8 cellular contexts compared by ENCODE assay signal in the genomic region with DNA sequence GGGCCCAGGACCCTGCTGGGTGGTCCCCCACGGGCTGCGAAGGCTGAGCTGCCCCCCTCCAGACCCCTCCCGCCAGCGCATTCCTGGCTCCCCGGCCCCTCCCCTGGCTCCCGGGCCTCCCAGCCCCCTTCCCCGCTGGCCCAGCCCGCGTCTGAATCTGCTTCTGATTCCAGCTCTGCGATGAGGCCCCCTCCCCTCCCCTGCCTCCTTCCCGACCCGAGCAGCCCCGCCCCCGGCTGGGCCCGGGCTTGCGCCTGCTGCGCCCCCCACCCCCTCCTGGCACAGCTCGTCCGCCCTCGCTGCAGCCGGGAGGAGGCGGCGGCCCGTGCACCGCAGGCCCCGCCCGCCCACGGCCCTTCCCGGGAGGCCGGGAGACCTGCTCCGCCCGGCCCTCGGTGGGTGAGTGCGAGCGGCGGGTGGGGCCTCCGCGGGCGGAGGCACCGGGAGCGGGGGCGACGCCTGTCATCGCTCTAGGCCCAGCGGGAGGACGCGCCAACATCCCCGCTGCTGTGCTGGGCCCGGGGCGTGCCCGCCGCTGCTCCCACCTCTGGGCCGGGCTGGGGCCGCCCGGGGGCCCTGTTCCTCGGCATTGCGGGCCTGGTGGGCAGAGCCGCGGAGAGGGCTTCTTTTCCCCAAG. TPM values are rescaled to one million over a fixed set of nuclear protein-coding genes. Genes with fewer than 3 reads are reported as not detected.
A peak's percentile ranks its signal among the peaks of the same experiment; 100 is the strongest.
DNase-seq lines count a peak whose midpoint lies in the region; ATAC-seq and TF ChIP-seq lines count a peak whose summit lies in the region.

Gene NTN3, plus strand, starts transcription at position 282 of the 637 bp plus-strand sequence. CDS start 405 bp downstream, outside the sequence.

- H3K4me1 ChIP-seq in aorta (ENCODE audit: control insufficient read depth in 1 of 2, insufficient read depth in 2 of 2, low read length in 2 of 2) = no peaks in the 10 kb centered on the region

- no peak within 1 kb of the TSS for H3K27ac Mint-ChIP-seq in stimulated activated effector memory CD8-positive, alpha-beta T cell treated with anti-CD3 and anti-CD28 coated beads, Interleukin-12 subunit alpha, Interleukin-12 subunit beta, amount 100 ng/mL, for 72 hours

- DNase-seq in NCI-H748 (lab: John Stamatoyannopoulos, UW; ENCODE audit: unreplicated experiment) (peak; percentile 36), NCI-H748 treated with DMSO at 0.1 percent for 48 hours (lab: John Stamatoyannopoulos, UW) (no peak), NCI-H82 treated with DMSO at 0.1 percent for 48 hours (lab: John Stamatoyannopoulos, UW; ENCODE audit: unreplicated experiment) (peak; percentile 93), fibroblast of the aortic adventitia (ENCODE audit: low read depth) (no peak), aorta (no peak), NCI-H2029 (lab: John Stamatoyannopoulos, UW) (no peak)
- DNase-seq in stimulated activated effector memory CD8-positive, alpha-beta T cell treated with anti-CD3 and anti-CD28 coated beads, Interleukin-12 subunit alpha, Interleukin-12 subunit beta, amount 100 ng/mL, for 72 hours (ENCODE audit: low spot score in 2 of 2) = no peak

- no peak within 1 kb of the TSS for H3K27ac ChIP-seq in aorta (ENCODE audit: low read depth in 1 of 2, low read length in 2 of 2)

- H3K36me3 ChIP-seq in aorta (ENCODE audit: control insufficient read depth in 1 of 2, insufficient read depth in 2 of 2, low read length in 1 of 2) = no peaks in the 10 kb centered on the region

- 0 to 1% methylated on average over 27 to 59 of the region's 59 CpGs for WGBS in aorta, 2 donors

- peaks cover 29% of the 10 kb centered on the region for H3K4me1 Mint-ChIP-seq in stimulated activated effector memory CD8-positive, alpha-beta T cell treated with anti-CD3 and anti-CD28 coated beads, Interleukin-12 subunit alpha, Interleukin-12 subunit beta, amount 100 ng/mL, for 72 hours

- TF ChIP-seq CTCF in fibroblast of the aortic adventitia (IDR thresholded peaks at IDR 0.05; ENCODE audit: insufficient read depth, low read length) = no peak

- no peaks in the 10 kb centered on the region for H3K9me3 Mint-ChIP-seq in stimulated activated effector memory CD8-positive, alpha-beta T cell treated with anti-CD3 and anti-CD28 coated beads, Interleukin-12 subunit alpha, Interleukin-12 subunit beta, amount 100 ng/mL, for 72 hours

- H3K36me3 Mint-ChIP-seq in stimulated activated effector memory CD8-positive, alpha-beta T cell treated with anti-CD3 and anti-CD28 coated beads, Interleukin-12 subunit alpha, Interleukin-12 subunit beta, amount 100 ng/mL, for 72 hours = no peaks in the 10 kb centered on the region

- no peaks in the 10 kb centered on the region for H3K9me3 ChIP-seq in aorta (ENCODE audit: control insufficient read depth, low read length)

- intact Hi-C loops in aorta (cut with DNase I) = no loop called here

- no peaks in the 10 kb centered on the region for H3K27me3 ChIP-seq in aorta (ENCODE audit: control insufficient read depth in 1 of 2, insufficient read depth in 2 of 2, low read length in 1 of 2)

- H3K4me3 ChIP-seq in fibroblast of the aortic adventitia (ENCODE audit: low read depth, low read length) (peak within 1 kb of the TSS; percentile 28), aorta (ENCODE audit: low read length in 2 of 2) (no peak within 1 kb of the TSS)

- no peak for ATAC-seq in stimulated activated effector memory CD8-positive, alpha-beta T cell treated with anti-CD3 and anti-CD28 coated beads, Interleukin-12 subunit alpha, Interleukin-12 subunit beta, amount 100 ng/mL, for 72 hours
- no peak for ATAC-seq in GM21619 (IDR thresholded peaks at IDR 0.05; ENCODE audit: unreplicated experiment)
- ATAC-seq in aorta (ENCODE audit: low FRiP score) = no peak

- peak within 1 kb of the TSS; percentile 71 for H3K4me3 Mint-ChIP-seq in stimulated activated effector memory CD8-positive, alpha-beta T cell treated with anti-CD3 and anti-CD28 coated beads, Interleukin-12 subunit alpha, Interleukin-12 subunit beta, amount 100 ng/mL, for 72 hours

RNA-seq across cellular contexts. Expression of gene NTN3, which starts in this region (rescaled TPM):
- total RNA-seq in fibroblast of the aortic adventitia (ENCODE audit: low replicate concordance) = 0.45 and 2.8 TPM in 2 replicates
- under 1 TPM in 1 of 2 donors, not detected in 1; 0.42 TPM for total RNA-seq in aorta
- not detected for polyA plus RNA-seq in aorta

Comparison
In these comparisons a context has a peak if more than half of its experiments do, and no peak if none do; other contexts are left out.
1. DNase-seq: peak in NCI-H748 (single experiment) and NCI-H82 treated with DMSO at 0.1 percent for 48 hours (single experiment); none in NCI-H748 treated with DMSO at 0.1 percent for 48 hours (single experiment), fibroblast of the aortic adventitia (single experiment), stimulated activated effector memory CD8-positive, alpha-beta T cell treated with anti-CD3 and anti-CD28 coated beads, Interleukin-12 subunit alpha, Interleukin-12 subunit beta, amount 100 ng/mL, for 72 hours (0 of 2), aorta (0 of 2) and NCI-H2029 (single experiment).